In the genomic region with DNA sequence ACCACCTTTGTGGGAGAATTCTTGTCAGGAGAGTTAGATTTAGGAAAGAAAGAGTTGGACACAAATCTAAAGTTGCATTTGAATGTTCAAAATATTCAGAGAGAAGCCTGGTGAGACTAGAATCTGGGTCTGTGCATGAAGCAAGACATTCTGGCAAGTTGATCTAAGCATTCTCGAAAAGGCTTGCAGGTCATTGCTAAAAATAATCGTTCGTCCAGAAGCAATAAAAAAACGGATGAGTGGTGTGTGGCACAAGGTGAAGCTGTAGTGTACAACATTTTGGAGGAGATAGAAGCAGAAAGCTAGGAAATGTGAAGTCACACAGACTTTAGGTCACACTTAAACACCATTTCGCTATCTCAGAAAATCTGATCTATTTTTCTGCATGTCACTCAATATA, we compare ENCODE assay signal across 14 cellular contexts.
A peak's percentile ranks its signal among the peaks of the same experiment; 100 is the strongest.
DNase-seq lines count a peak whose midpoint lies in the region; ATAC-seq and TF ChIP-seq lines count a peak whose summit lies in the region.
"Had no signal": no experiment of that assay in that cellular context is flagged by ENCODE, and none has a peak within 500 bp of the region (broad histone marks: within the 10 kb centered on the region; RNA-seq: fewer than 3 reads in every experiment).

No MANE protein-coding gene starts in this region.

- no peak overlapping the region for H3K4me3 ChIP-seq in heart left ventricle
- H3K4me3 ChIP-seq in right atrium auricular region: no peak overlapping the region
- H3K4me3 ChIP-seq in left ventricle myocardium inferior: no peak overlapping the region
- no peak overlapping the region for H3K4me3 ChIP-seq in psoas muscle
- H3K4me3 ChIP-seq: GM23248 had no signal

- TF ChIP-seq POLR2A in heart left ventricle (IDR thresholded peaks at IDR 0.05): no peak

- H3K27ac ChIP-seq in heart left ventricle (no peak overlapping the region), right atrium auricular region (no peak overlapping the region), left ventricle myocardium inferior (replicated peaks) (peak overlapping the region; percentile 36), psoas muscle (peak overlapping the region; percentile 67)
- H3K27ac ChIP-seq: GM23248 had no signal

- H3K36me3 ChIP-seq in heart left ventricle (no peaks in the 10 kb centered on the region), right atrium auricular region (no peaks in the 10 kb centered on the region), left ventricle myocardium inferior (no peaks in the 10 kb centered on the region), psoas muscle (ENCODE audit: insufficient read depth in 1 of 2, low read depth in 1 of 2) (no peaks in the 10 kb centered on the region)

- TF ChIP-seq CTCF in heart left ventricle (IDR thresholded peaks at IDR 0.05) (no peak), right atrium auricular region (IDR thresholded peaks at IDR 0.05) (no peak), left ventricle myocardium inferior (IDR thresholded peaks at IDR 0.05; ENCODE audit: borderline replicate concordance) (no peak), psoas muscle (IDR thresholded peaks at IDR 0.05) (no peak)

- 50 to 58% (median 53%) methylated on average over 5 of the region's 5 CpGs for WGBS in heart left ventricle, 4 donors
- 28 to 53% (median 40%) methylated on average over 5 of the region's 5 CpGs for WGBS in psoas muscle, 3 donors

- H3K9me3 ChIP-seq in heart left ventricle (no peaks in the 10 kb centered on the region), right atrium auricular region (no peaks in the 10 kb centered on the region), left ventricle myocardium inferior (replicated peaks) (no peaks in the 10 kb centered on the region), psoas muscle (no peaks in the 10 kb centered on the region)
- H3K9me3 ChIP-seq: Caco-2 had no signal

- intact Hi-C loops in heart left ventricle (cut with DNase I) (loop anchor here in 1 of 10 donors (10.0 kb wide), 1 partner anchor 81 kb away; no protein-coding TSS in a partner anchor), left ventricle myocardium inferior (cut with micrococcal nuclease) (loop anchor here (10.0 kb wide), 1 partner anchor 921 kb away; no protein-coding TSS in a partner anchor), psoas muscle (cut with DNase I) (no loop called here)

- H3K27me3 ChIP-seq in heart left ventricle (no peaks in the 10 kb centered on the region), right atrium auricular region (no peaks in the 10 kb centered on the region), left ventricle myocardium inferior (ENCODE audit: low read depth) (no peaks in the 10 kb centered on the region), psoas muscle (ENCODE audit: insufficient read depth in 3 of 3, low read length in 2 of 3) (no peaks in the 10 kb centered on the region)

- no peak for DNase-seq in heart left ventricle
- no peak for DNase-seq in right atrium auricular region (ENCODE audit: low spot score)
- DNase-seq in left ventricle myocardium inferior: no peak
- no peak for DNase-seq in psoas muscle
- no peak for DNase-seq in NCI-H2081 (lab: John Stamatoyannopoulos, UW)
- no peak for DNase-seq in putamen (ENCODE audit: low spot score)
- DNase-seq: C1 segment of cervical spinal cord; Caco-2; CD4-positive, alpha-beta memory T cell; DMS153; DND-41; GM23248; H7; HCEC 1CT had no signal

- H3K4me1 ChIP-seq in heart left ventricle (peaks cover 0 to 10% (median 0%) of the 10 kb centered on the region in 12 donors), right atrium auricular region (no peaks in the 10 kb centered on the region), left ventricle myocardium inferior (peaks cover 10% of the 10 kb centered on the region), psoas muscle (peaks cover 21% of the 10 kb centered on the region)

- ATAC-seq in heart left ventricle (peak; percentile 34 to 84 (median 75)), psoas muscle (peak; percentile 95 to 99 (median 98))

Comparison
In these comparisons a context has a peak if more than half of its experiments do, and no peak if none do; other contexts are left out.
1. H3K27ac ChIP-seq: peak in left ventricle myocardium inferior (single experiment) and psoas muscle (single experiment); none in heart left ventricle (0 of 12) and right atrium auricular region (0 of 2).